1 cellular context compared by ENCODE assay signal in genomic region chr2:10307561-10308156, GRCh38.
TF ChIP-seq lines count a peak whose summit lies in the region.

No MANE protein-coding gene starts in this region.

TF ChIP-seq in K562, 482 proteins besides CTCF, POLR2A, EP300 and RAD21 (continued from another document and continues in another):
- no peak for TF ChIP-seq CUX1 (CRISPR knock-in tag; IDR thresholded peaks at IDR 0.05)
- 0 out of 2 replicates have a peak, but pooled peaks have one; percentile 10 for TF ChIP-seq FOSL1 (tag; conservative IDR thresholded peaks at IDR 0.05)
- peak; percentile 63; the same call in 1 of the 2 replicates for TF ChIP-seq GATAD2A (IDR thresholded peaks at IDR 0.05)
- TF ChIP-seq RB1 (IDR thresholded peaks at IDR 0.05; ENCODE audit: low read depth), result no peak
- TF ChIP-seq HNRNPH1 (optimal IDR thresholded peaks at IDR 0.05; ENCODE audit: low read depth, low read length), result no peak
- TF ChIP-seq ZNF124 (CRISPR knock-in tag; IDR thresholded peaks at IDR 0.05), result no peak
- peak; percentile 70; the same call in 1 of the 2 replicates for TF ChIP-seq TAF7 (tag; IDR thresholded peaks at IDR 0.05)
- TF ChIP-seq ZNF785 (CRISPR knock-in tag; IDR thresholded peaks at IDR 0.05), result no peak
- TF ChIP-seq SLC30A9 (CRISPR knock-in tag; IDR thresholded peaks at IDR 0.05), result no peak
- peak; percentile 12 to 47; a peak in 1 of 4 replicates for TF ChIP-seq KDM1A (IDR thresholded peaks at IDR 0.05)
- peak; percentile 71 for TF ChIP-seq ELF1 (tag; IDR thresholded peaks at IDR 0.05)
- no peak for TF ChIP-seq HNRNPL (IDR thresholded peaks at IDR 0.05; ENCODE audit: low read depth, low read length)
- TF ChIP-seq POLR2B (IDR thresholded peaks at IDR 0.05; ENCODE audit: low read depth, partially characterized antibody), result peak; percentile 50
- no peak for TF ChIP-seq E2F1 (CRISPR knock-in tag; IDR thresholded peaks at IDR 0.05)
- TF ChIP-seq PHB (CRISPR knock-in tag; IDR thresholded peaks at IDR 0.05), result no peak
- no peak for TF ChIP-seq HMGN3 (IDR thresholded peaks at IDR 0.05; ENCODE audit: borderline replicate concordance, extremely low read depth, insufficient read length, low read depth, low read length)
- TF ChIP-seq FOXK2 (conservative IDR thresholded peaks at IDR 0.05 in 1 of 2, IDR thresholded peaks at IDR 0.05 in 1 of 2; ENCODE audit: low read depth in 2 of 2), result peak in 1 of 2 experiments; percentile 40; a peak in 1 of 4 replicates
- no peak for TF ChIP-seq ZNF398 (CRISPR knock-in tag; IDR thresholded peaks at IDR 0.05)
- no peak for TF ChIP-seq FOXJ3 (CRISPR knock-in tag; IDR thresholded peaks at IDR 0.05)
- no peak for TF ChIP-seq ZBTB12 (CRISPR knock-in tag; IDR thresholded peaks at IDR 0.05)
- no peak for TF ChIP-seq NONO (IDR thresholded peaks at IDR 0.05; ENCODE audit: low read depth in 2 of 2, low read length in 1 of 2)
- peak; percentile 44; the same call in 1 of the 2 replicates for TF ChIP-seq TCF3 (CRISPR knock-in tag; IDR thresholded peaks at IDR 0.05)
- TF ChIP-seq E2F5 (CRISPR knock-in tag; IDR thresholded peaks at IDR 0.05), result no peak
- no peak for TF ChIP-seq CEBPZ (IDR thresholded peaks at IDR 0.05; ENCODE audit: borderline replicate concordance, low read depth, low read length)
- TF ChIP-seq, protein P1, sequence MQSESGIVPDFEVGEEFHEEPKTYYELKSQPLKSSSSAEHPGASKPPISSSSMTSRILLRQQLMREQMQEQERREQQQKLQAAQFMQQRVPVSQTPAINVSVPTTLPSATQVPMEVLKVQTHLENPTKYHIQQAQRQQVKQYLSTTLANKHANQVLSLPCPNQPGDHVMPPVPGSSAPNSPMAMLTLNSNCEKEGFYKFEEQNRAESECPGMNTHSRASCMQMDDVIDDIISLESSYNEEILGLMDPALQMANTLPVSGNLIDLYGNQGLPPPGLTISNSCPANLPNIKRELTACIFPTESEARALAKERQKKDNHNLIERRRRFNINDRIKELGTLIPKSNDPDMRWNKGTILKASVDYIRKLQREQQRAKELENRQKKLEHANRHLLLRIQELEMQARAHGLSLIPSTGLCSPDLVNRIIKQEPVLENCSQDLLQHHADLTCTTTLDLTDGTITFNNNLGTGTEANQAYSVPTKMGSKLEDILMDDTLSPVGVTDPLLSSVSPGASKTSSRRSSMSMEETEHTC (IDR thresholded peaks at IDR 0.05), result no peak
- TF ChIP-seq, protein P2, sequence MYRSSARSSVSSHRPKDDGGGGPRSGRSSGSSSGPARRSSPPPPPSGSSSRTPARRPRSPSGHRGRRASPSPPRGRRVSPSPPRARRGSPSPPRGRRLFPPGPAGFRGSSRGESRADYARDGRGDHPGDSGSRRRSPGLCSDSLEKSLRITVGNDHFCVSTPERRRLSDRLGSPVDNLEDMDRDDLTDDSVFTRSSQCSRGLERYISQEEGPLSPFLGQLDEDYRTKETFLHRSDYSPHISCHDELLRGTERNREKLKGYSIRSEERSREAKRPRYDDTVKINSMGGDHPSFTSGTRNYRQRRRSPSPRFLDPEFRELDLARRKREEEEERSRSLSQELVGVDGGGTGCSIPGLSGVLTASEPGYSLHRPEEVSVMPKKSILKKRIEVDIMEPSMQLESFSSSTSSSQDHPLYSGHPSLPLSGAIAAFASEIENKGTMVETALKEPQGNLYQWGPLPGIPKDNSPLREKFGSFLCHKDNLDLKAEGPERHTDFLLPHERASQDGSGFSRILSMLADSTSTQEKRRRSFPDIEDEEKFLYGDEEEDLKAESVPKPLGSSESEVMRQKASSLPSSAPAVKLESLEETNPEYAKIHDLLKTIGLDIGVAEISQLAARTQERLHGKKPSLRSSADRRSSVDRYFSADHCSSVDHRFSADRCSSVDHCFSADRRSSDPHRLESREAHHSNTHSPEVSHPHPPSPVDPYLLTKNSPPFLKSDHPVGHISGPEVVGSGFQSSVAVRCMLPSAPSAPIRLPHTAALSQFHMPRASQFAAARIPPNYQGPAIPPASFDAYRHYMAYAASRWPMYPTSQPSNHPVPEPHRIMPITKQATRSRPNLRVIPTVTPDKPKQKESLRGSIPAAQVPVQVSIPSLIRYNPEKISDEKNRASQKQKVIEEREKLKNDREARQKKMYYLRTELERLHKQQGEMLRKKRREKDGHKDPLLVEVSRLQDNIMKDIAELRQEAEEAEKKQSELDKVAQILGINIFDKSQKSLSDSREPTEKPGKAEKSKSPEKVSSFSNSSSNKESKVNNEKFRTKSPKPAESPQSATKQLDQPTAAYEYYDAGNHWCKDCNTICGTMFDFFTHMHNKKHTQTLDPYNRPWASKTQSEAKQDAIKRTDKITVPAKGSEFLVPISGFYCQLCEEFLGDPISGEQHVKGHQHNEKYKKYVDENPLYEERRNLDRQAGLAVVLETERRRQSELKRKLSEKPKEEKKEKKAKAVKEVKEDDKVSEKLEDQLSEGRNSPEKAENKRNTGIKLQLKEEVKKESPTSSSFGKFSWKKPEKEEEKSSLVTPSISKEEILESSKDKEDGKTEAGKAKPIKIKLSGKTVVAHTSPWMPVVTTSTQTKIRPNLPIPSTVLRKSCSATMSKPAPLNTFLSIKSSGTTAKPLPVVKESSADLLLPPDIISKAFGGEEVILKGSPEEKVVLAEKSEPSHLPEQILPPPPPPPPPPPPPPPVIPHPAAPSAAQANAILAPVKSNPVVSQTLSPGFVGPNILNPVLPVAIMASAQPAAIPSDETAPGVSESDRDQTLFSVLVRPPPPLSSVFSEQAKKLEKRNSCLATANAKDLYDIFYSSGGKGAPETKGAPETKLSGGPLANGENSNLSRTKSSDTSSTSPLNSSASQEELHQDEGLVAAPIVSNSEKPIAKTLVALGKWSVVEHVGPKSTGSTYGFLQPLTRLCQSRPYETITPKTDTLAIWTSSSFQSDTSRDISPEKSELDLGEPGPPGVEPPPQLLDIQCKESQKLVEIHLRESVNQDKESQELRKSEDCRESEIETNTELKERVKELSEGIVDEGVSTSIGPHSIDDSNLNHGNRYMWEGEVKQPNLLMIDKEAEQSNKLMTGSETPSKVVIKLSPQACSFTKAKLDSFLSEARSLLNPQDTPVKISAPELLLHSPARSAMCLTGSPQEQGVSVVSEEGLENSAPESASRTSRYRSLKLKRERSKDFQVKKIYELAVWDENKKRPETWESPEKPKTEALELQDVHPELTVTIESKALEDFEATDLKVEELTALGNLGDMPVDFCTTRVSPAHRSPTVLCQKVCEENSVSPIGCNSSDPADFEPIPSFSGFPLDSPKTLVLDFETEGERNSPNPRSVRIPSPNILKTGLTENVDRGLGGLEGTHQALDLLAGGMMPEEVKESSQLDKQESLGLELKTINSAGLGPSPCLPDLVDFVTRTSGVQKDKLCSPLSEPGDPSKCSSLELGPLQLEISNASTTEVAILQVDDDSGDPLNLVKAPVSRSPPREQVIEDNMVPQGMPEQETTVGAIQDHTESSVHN (IDR thresholded peaks at IDR 0.05; ENCODE audit: borderline replicate concordance in 1 of 2, low read depth in 1 of 2), result peak; percentile 35 to 100; a peak in 2 of 4 replicates
- no peak for TF ChIP-seq BDP1 (IDR thresholded peaks at IDR 0.05; ENCODE audit: insufficient read depth, insufficient read length)
- no peak for TF ChIP-seq ETS1 (conservative IDR thresholded peaks at IDR 0.05; ENCODE audit: control insufficient read depth, low read depth, low read length)
